8 cellular contexts compared by ENCODE assay signal in genomic region chr7:8442814-8443304, GRCh38. TPM values are rescaled to one million over a fixed set of nuclear protein-coding genes. Genes with fewer than 3 reads are reported as not detected.
DNase-seq lines count a peak whose midpoint lies in the region; ATAC-seq lines count a peak whose summit lies in the region.

No MANE protein-coding gene starts in this region.

- H3K27me3 ChIP-seq in iPS-18a (ENCODE audit: control insufficient read depth, insufficient read depth, low read length) = peaks cover 74% of the 10 kb centered on the region

- peaks cover 23% of the 10 kb centered on the region for H3K4me1 ChIP-seq in iPS-18a (ENCODE audit: control insufficient read depth, low read depth, low read length)

- H3K9ac ChIP-seq in iPS-18a (ENCODE audit: low read length) = no peak overlapping the region

- no peaks in the 10 kb centered on the region for H3K9me3 ChIP-seq in iPS-18a (ENCODE audit: control insufficient read depth, low read depth, low read length)

- ATAC-seq in GM18909 (IDR thresholded peaks at IDR 0.05; ENCODE audit: poor library complexity, unreplicated experiment) = peak; percentile 83
- no peak for ATAC-seq in GM21529 (IDR thresholded peaks at IDR 0.05; ENCODE audit: unreplicated experiment)

- H3K27ac ChIP-seq in iPS-18a (ENCODE audit: low read length) = no peak overlapping the region

- no peaks in the 10 kb centered on the region for H3K36me3 ChIP-seq in iPS-18a (ENCODE audit: control insufficient read depth, low read depth, low read length)

- H3K4me3 ChIP-seq in iPS-18a (ENCODE audit: low read length) = peak overlapping the region; percentile 56

- DNase-seq in LHCN-M2 (ENCODE audit: low read depth) = peak; percentile 24
- peak; percentile 38 for DNase-seq in activated naive CD4-positive, alpha-beta T cell treated with Interleukin-2 at 50 U/mL for 16 hours
- peak; percentile 52 for DNase-seq in stimulated activated CD4-positive, alpha-beta T cell treated with anti-CD3 and anti-CD28 coated beads, Interleukin-1b, Interleukin-23, amount 100 ng/mL, for 48 hours
- no peak for DNase-seq in NCI-H187 (lab: John Stamatoyannopoulos, UW)
- no peak for DNase-seq in NCI-H446 (lab: John Stamatoyannopoulos, UW)

RNA-seq across cellular contexts. Expression of gene NXPH1, which starts 9.4 kb away (rescaled TPM):
- 1.0 and 2.8 TPM in 2 replicates for total RNA-seq in LHCN-M2 (2014; rRNA removed)
- not detected for polyA plus RNA-seq in LHCN-M2 (2012)

Comparison
In these comparisons a context has a peak if more than half of its experiments do, and no peak if none do; other contexts are left out.
1. DNase-seq: peak in LHCN-M2 (single experiment), activated naive CD4-positive, alpha-beta T cell treated with Interleukin-2 at 50 U/mL for 16 hours (single experiment) and stimulated activated CD4-positive, alpha-beta T cell treated with anti-CD3 and anti-CD28 coated beads, Interleukin-1b, Interleukin-23, amount 100 ng/mL, for 48 hours (single experiment); none in NCI-H187 (0 of 2) and NCI-H446 (0 of 2).